1 cellular context compared by ENCODE assay signal in the genomic region with DNA sequence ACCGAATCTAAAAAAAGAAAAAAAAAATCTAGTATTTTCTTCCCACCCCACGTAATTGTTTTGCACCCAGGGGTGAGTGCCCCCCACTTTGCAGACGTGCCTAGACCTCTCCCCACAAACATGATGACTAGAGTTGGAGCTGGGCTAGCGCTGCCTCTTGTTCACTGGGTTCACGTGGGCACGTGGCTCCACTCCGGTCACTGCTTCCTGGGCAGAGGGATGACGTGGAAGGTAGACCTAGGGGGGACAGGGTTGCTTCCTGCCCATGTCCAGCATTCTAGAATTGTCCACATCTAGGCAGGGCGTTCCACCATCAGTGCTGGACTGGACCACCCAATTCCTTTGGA.
TF ChIP-seq lines count a peak whose summit lies in the region.

No MANE protein-coding gene starts in this region.

TF ChIP-seq in IMR-90, 13 proteins besides CTCF, POLR2A, EP300 and RAD21 (continued from another document):
- TF ChIP-seq MXI1 (IDR thresholded peaks at IDR 0.05; ENCODE audit: borderline replicate concordance, low read depth, low read length) = no peak
- no peak for TF ChIP-seq CHD1 (IDR thresholded peaks at IDR 0.05; ENCODE audit: low read depth, low read length)
- TF ChIP-seq FOS (IDR thresholded peaks at IDR 0.05; ENCODE audit: low read depth, low read length) = no peak
- TF ChIP-seq NFE2L2 (IDR thresholded peaks at IDR 0.05; ENCODE audit: low read depth, low read length) = no peak
- TF ChIP-seq, protein P1, sequence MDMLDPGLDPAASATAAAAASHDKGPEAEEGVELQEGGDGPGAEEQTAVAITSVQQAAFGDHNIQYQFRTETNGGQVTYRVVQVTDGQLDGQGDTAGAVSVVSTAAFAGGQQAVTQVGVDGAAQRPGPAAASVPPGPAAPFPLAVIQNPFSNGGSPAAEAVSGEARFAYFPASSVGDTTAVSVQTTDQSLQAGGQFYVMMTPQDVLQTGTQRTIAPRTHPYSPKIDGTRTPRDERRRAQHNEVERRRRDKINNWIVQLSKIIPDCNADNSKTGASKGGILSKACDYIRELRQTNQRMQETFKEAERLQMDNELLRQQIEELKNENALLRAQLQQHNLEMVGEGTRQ (IDR thresholded peaks at IDR 0.05; ENCODE audit: low read depth, low read length) = no peak
- no peak for TF ChIP-seq RCOR1 (IDR thresholded peaks at IDR 0.05; ENCODE audit: insufficient replicate concordance, low read length)
- no peak for TF ChIP-seq MAFK (IDR thresholded peaks at IDR 0.05; ENCODE audit: low read depth, low read length)
- TF ChIP-seq RFX5 (IDR thresholded peaks at IDR 0.05; ENCODE audit: low read depth, low read length) = no peak
- no peak for TF ChIP-seq MAZ (IDR thresholded peaks at IDR 0.05; ENCODE audit: borderline replicate concordance, low read depth, low read length)
